In genomic region chr3:147191795-147192385, GRCh38 we compare ENCODE assay signal across 8 cellular contexts.
DNase-seq lines count a peak whose midpoint lies in the region; ATAC-seq lines count a peak whose summit lies in the region.

No MANE protein-coding gene starts in this region.

- no peak overlapping the region for H3K18ac ChIP-seq in mesenchymal stem cell (ENCODE audit: low read depth in 1 of 2, low read length in 2 of 2)

- H3K4me1 ChIP-seq in mesenchymal stem cell (ENCODE audit: control insufficient read depth, insufficient read depth, low read depth, low read length) = no peaks in the 10 kb centered on the region

- no peak overlapping the region for H3K14ac ChIP-seq in mesenchymal stem cell (ENCODE audit: low read length in 2 of 2)

- no peak overlapping the region for H2BK15ac ChIP-seq in mesenchymal stem cell (ENCODE audit: low read depth, poor library complexity, severe bottlenecking)

- no peak overlapping the region for H2BK12ac ChIP-seq in mesenchymal stem cell (ENCODE audit: low read length in 2 of 2)

- CTCF ChIA-PET in activated CD4-positive, alpha-beta T cell treated with anti-CD3 and anti-CD28 coated beads, Interleukin-2, amount 10 ng/mL, durations not matched to agents 7 days and 5 days (lab: Charles Lee) = no interaction called here

- H3K4me2 ChIP-seq in mesenchymal stem cell (ENCODE audit: low read length, poor library complexity, severe bottlenecking) = no peak overlapping the region

- no peaks in the 10 kb centered on the region for H3K4me1 Mint-ChIP-seq in activated CD4-positive, alpha-beta T cell treated with anti-CD3 and anti-CD28 coated beads, Interleukin-2, amount 10 ng/mL, durations not matched to agents 7 days and 5 days

- no peaks in the 10 kb centered on the region for H3K27me3 ChIP-seq in mesenchymal stem cell (ENCODE audit: control insufficient read depth in 1 of 2, insufficient read depth in 1 of 2, low read length in 2 of 2)

- no peak overlapping the region for H2AK5ac ChIP-seq in mesenchymal stem cell (ENCODE audit: low read length, severe bottlenecking)

- H3K9ac ChIP-seq in mesenchymal stem cell (ENCODE audit: low read length) = no peak overlapping the region

- no peak overlapping the region for H3K4ac ChIP-seq in mesenchymal stem cell (ENCODE audit: low read depth in 1 of 2, low read length in 2 of 2)

- no peak overlapping the region for H3K4me3 Mint-ChIP-seq in activated CD4-positive, alpha-beta T cell treated with anti-CD3 and anti-CD28 coated beads, Interleukin-2, amount 10 ng/mL, durations not matched to agents 7 days and 5 days

- ATAC-seq in HG02798 (IDR thresholded peaks at IDR 0.05; ENCODE audit: poor library complexity, unreplicated experiment) = peak; percentile 75

- no peaks in the 10 kb centered on the region for H3K36me3 ChIP-seq in mesenchymal stem cell (ENCODE audit: control insufficient read depth in 1 of 2, insufficient read depth in 2 of 2, low read depth in 1 of 2, low read length in 2 of 2)

- no peak overlapping the region for H3K27ac Mint-ChIP-seq in activated CD4-positive, alpha-beta T cell treated with anti-CD3 and anti-CD28 coated beads, Interleukin-2, amount 10 ng/mL, durations not matched to agents 7 days and 5 days

- H4K91ac ChIP-seq in mesenchymal stem cell (ENCODE audit: low read length) = no peak overlapping the region

- no peaks in the 10 kb centered on the region for H3K36me3 Mint-ChIP-seq in activated CD4-positive, alpha-beta T cell treated with anti-CD3 and anti-CD28 coated beads, Interleukin-2, amount 10 ng/mL, durations not matched to agents 7 days and 5 days (ENCODE audit: low read depth)

- no peaks in the 10 kb centered on the region for H3K27me3 Mint-ChIP-seq in activated CD4-positive, alpha-beta T cell treated with anti-CD3 and anti-CD28 coated beads, Interleukin-2, amount 10 ng/mL, durations not matched to agents 7 days and 5 days

- H2AFZ ChIP-seq in mesenchymal stem cell (ENCODE audit: low read depth, low read length) = no peak overlapping the region

- 80% methylated on average over 2 of the region's 2 CpGs for WGBS in mesenchymal stem cell

- H3K4me3 ChIP-seq in mesenchymal stem cell (ENCODE audit: insufficient read depth in 1 of 2, low read depth in 1 of 2, low read length in 2 of 2) = no peak overlapping the region

- POLR2A ChIA-PET in activated CD4-positive, alpha-beta T cell treated with anti-CD3 and anti-CD28 coated beads, Interleukin-2, amount 10 ng/mL, durations not matched to agents 7 days and 5 days (lab: Charles Lee) = no interaction called here

- H3K27ac ChIP-seq in mesenchymal stem cell (ENCODE audit: low read length, poor library complexity, severe bottlenecking) = no peak overlapping the region

- no peaks in the 10 kb centered on the region for H3K79me1 ChIP-seq in mesenchymal stem cell (replicated peaks; ENCODE audit: low read length, poor library complexity, severe bottlenecking)

- no peak overlapping the region for H4K8ac ChIP-seq in mesenchymal stem cell (ENCODE audit: low read length)

- DNase-seq in activated CD4-positive, alpha-beta T cell treated with anti-CD3 and anti-CD28 coated beads, Interleukin-2, amount 10 ng/mL, durations not matched to agents 7 days and 5 days = peak; percentile 22
- DNase-seq in activated CD4-positive, alpha-beta T cell treated with anti-CD3 and anti-CD28 coated beads, Interleukin-2, amount 50 U/mL, for 4 hours = no peak
- peak; percentile 10 for DNase-seq in NCI-H510A (lab: John Stamatoyannopoulos, UW)
- peak; percentile 17 for DNase-seq in brain pericyte (ENCODE audit: low read depth, low spot score)
- DNase-seq in mesenchymal stem cell = peak; percentile 72
- DNase-seq in epidermal melanocyte (ENCODE audit: insufficient read length, low spot score) = no peak
- DNase-seq in stimulated activated CD4-positive, alpha-beta T cell treated with anti-CD3 and anti-CD28 coated beads, Interleukin-2, amount 100 ng/mL, for 24 hours = no peak

- no peak overlapping the region for H2BK120ac ChIP-seq in mesenchymal stem cell (ENCODE audit: low read depth, low read length)

- no peaks in the 10 kb centered on the region for H3K9me3 ChIP-seq in mesenchymal stem cell (ENCODE audit: control insufficient read depth, low read length)

- H2BK5ac ChIP-seq in mesenchymal stem cell (ENCODE audit: low read depth, low read length, poor library complexity, severe bottlenecking) = no peak overlapping the region

- no peaks in the 10 kb centered on the region for H3K9me3 Mint-ChIP-seq in activated CD4-positive, alpha-beta T cell treated with anti-CD3 and anti-CD28 coated beads, Interleukin-2, amount 10 ng/mL, durations not matched to agents 7 days and 5 days

- H3K23ac ChIP-seq in mesenchymal stem cell (ENCODE audit: low read length in 2 of 2) = no peak overlapping the region

Comparison
In these comparisons a context has a peak if more than half of its experiments do, and no peak if none do; other contexts are left out.
1. DNase-seq: peak in activated CD4-positive, alpha-beta T cell treated with anti-CD3 and anti-CD28 coated beads, Interleukin-2, amount 10 ng/mL, durations not matched to agents 7 days and 5 days (single experiment), NCI-H510A (single experiment), brain pericyte (single experiment) and mesenchymal stem cell (single experiment); none in activated CD4-positive, alpha-beta T cell treated with anti-CD3 and anti-CD28 coated beads, Interleukin-2, amount 50 U/mL, for 4 hours (0 of 2), epidermal melanocyte (single experiment) and stimulated activated CD4-positive, alpha-beta T cell treated with anti-CD3 and anti-CD28 coated beads, Interleukin-2, amount 100 ng/mL, for 24 hours (0 of 2).